8 cellular contexts compared by ENCODE assay signal in the genomic region with DNA sequence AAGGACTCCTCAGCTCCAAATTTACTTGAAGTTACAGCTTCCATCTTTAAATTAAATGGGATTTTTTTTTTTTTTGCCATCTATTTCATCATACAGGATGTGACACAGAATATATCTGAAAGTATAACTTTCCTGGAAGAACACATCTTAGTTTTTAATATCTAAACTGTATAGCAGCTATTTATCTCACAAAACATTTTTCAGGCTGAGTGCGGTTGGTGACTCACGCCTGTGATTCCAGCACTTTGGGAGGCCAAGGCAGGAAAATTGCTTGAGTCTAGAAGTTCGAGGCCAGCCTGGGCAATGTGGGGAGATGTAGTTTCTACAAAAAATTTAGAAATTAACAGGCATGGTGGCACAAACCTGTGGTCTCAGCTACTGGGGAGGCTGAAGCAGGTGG.
DNase-seq lines count a peak whose midpoint lies in the region; ATAC-seq, FAIRE-seq and TF ChIP-seq lines count a peak whose summit lies in the region.
"Not testable (repeated sequence)": the region's sequence is repeated elsewhere in the genome, so short reads cannot be mapped to it uniquely, and the experiment has no call there.

No MANE protein-coding gene starts in this region.

- CTCF ChIA-PET in A673 (lab: Charles Lee) (interaction anchor here (0.6 kb wide), 1 partner anchor 557 kb away, joined by 4 read pairs; no protein-coding TSS in a partner anchor), activated B cell treated with CpG ODN at 0.5 μM for 24 hours (lab: Charles Lee) (interaction anchor here (1.0 to 1.4 kb wide), 2 partner anchors 37 to 39 kb away, joined by 3 to 4 read pairs; no protein-coding TSS in a partner anchor)
- CTCF ChIA-PET in HepG2 (lab: Yijun Ruan, JAX; ENCODE audit: low intra/inter-chr PET ratio, low total read pairs) = not testable (repeated sequence)

- TF ChIP-seq EP300 in HepG2 (IDR thresholded peaks at IDR 0.05; ENCODE audit: low read depth in 2 of 2, low read length in 2 of 2); HepG2 (CRISPR knock-in tag; IDR thresholded peaks at IDR 0.05; ENCODE audit: borderline replicate concordance): not testable (repeated sequence)

- not testable (repeated sequence) for H3K9me3 ChIP-seq in A673 (ENCODE audit: low read depth, low read length, poor library complexity, severe bottlenecking); HepG2 (ENCODE audit: low read length)

- H3K27ac ChIP-seq in A673 (ENCODE audit: low read depth, low read length, poor library complexity, severe bottlenecking); HepG2 (ENCODE audit: extremely low read length, insufficient read depth, low read length): not testable (repeated sequence)
- peak overlapping the region; percentile 70 for H3K27ac ChIP-seq in epithelial cell of prostate

- peak overlapping the region; percentile 62 for H3K4me3 Mint-ChIP-seq in activated B cell treated with CpG ODN at 0.5 μM for 24 hours
- peak overlapping the region; percentile 77 for H3K4me3 Mint-ChIP-seq in activated naive CD8-positive, alpha-beta T cell treated with anti-CD3 and anti-CD28 coated beads, Interleukin-2, amount 50 U/mL, for 24 hours

- POLR2A ChIA-PET in A673 (lab: Charles Lee; ENCODE audit: low non-redundant PET) = interaction anchor here (0.6 kb wide), 1 partner anchor 734 kb away, joined by 3 read pairs; no protein-coding TSS in a partner anchor
- POLR2A ChIA-PET in activated B cell treated with CpG ODN at 0.5 μM for 24 hours (lab: Charles Lee); HepG2 (lab: Yijun Ruan, JAX): not testable (repeated sequence)

- H3K36me3 Mint-ChIP-seq in activated B cell treated with CpG ODN at 0.5 μM for 24 hours (ENCODE audit: low read depth) = not testable (repeated sequence)
- H3K36me3 Mint-ChIP-seq in activated naive CD8-positive, alpha-beta T cell treated with anti-CD3 and anti-CD28 coated beads, Interleukin-2, amount 50 U/mL, for 24 hours (ENCODE audit: low read depth) = peaks cover 35% of the 10 kb centered on the region

- not testable (repeated sequence) for H3K36me3 ChIP-seq in A673 (ENCODE audit: insufficient read depth, low read length, poor library complexity, severe bottlenecking); HepG2 (replicated peaks in 1 of 2; ENCODE audit: control insufficient read depth in 1 of 2, insufficient read depth in 2 of 2, low read length in 2 of 2)

- TF ChIP-seq RAD21 in HepG2 (CRISPR knock-in tag; IDR thresholded peaks at IDR 0.05) = not testable (repeated sequence)

- H3K4me1 ChIP-seq in A673 (ENCODE audit: insufficient read depth, low read length, poor library complexity, severe bottlenecking) = not testable (repeated sequence)
- H3K4me1 ChIP-seq in HepG2 (ENCODE audit: insufficient read depth, low read length) = peaks cover 29% of the 10 kb centered on the region

- peaks cover 11% of the 10 kb centered on the region for H3K4me1 Mint-ChIP-seq in activated B cell treated with CpG ODN at 0.5 μM for 24 hours
- peaks cover 37% of the 10 kb centered on the region for H3K4me1 Mint-ChIP-seq in activated naive CD8-positive, alpha-beta T cell treated with anti-CD3 and anti-CD28 coated beads, Interleukin-2, amount 50 U/mL, for 24 hours

- TF ChIP-seq POLR2A in HepG2 (IDR thresholded peaks at IDR 0.05; ENCODE audit: insufficient read depth in 1 of 2, low read depth in 2 of 2, low read length in 2 of 2) = not testable (repeated sequence)

- H3K27ac Mint-ChIP-seq in activated B cell treated with CpG ODN at 0.5 μM for 24 hours = not testable (repeated sequence)
- H3K27ac Mint-ChIP-seq in activated naive CD8-positive, alpha-beta T cell treated with anti-CD3 and anti-CD28 coated beads, Interleukin-2, amount 50 U/mL, for 24 hours = peak overlapping the region; percentile 83

- H3K4me2 ChIP-seq in HepG2 (ENCODE audit: low read depth, low read length) = peak overlapping the region; percentile 96

- BruUV-seq in A673 (replicated peaks; lab: Mats Ljungman, UMichigan); HepG2 (replicated peaks; lab: Mats Ljungman, UMichigan): not testable (repeated sequence)

- not testable (repeated sequence) for H3K9me3 Mint-ChIP-seq in activated B cell treated with CpG ODN at 0.5 μM for 24 hours; activated naive CD8-positive, alpha-beta T cell treated with anti-CD3 and anti-CD28 coated beads, Interleukin-2, amount 50 U/mL, for 24 hours

- peak overlapping the region; percentile 79 for H3K4me3 ChIP-seq in A673 (ENCODE audit: low read depth, low read length, poor library complexity, severe bottlenecking)
- H3K4me3 ChIP-seq in HepG2 (replicated peaks in 1 of 3; ENCODE audit: insufficient read depth in 1 of 3, low read depth in 2 of 3, low read length in 3 of 3) = peak overlapping the region in 2 of 3 experiments; percentile 52 to 77; a peak in 1 of 6 replicates
- peak overlapping the region; percentile 73 for H3K4me3 ChIP-seq in skeletal muscle cell (ENCODE audit: low read depth, low read length)

- not testable (repeated sequence) for H3K9ac ChIP-seq in HepG2 (ENCODE audit: insufficient read depth, low read depth, low read length)

- H3K27me3 Mint-ChIP-seq in activated B cell treated with CpG ODN at 0.5 μM for 24 hours = peaks cover 26% of the 10 kb centered on the region
- H3K27me3 Mint-ChIP-seq in activated naive CD8-positive, alpha-beta T cell treated with anti-CD3 and anti-CD28 coated beads, Interleukin-2, amount 50 U/mL, for 24 hours = peaks cover 18% of the 10 kb centered on the region

- ATAC-seq in activated B cell treated with CpG ODN at 0.5 μM for 24 hours (ENCODE audit: low read depth); activated naive CD8-positive, alpha-beta T cell treated with anti-CD3 and anti-CD28 coated beads, Interleukin-2, amount 50 U/mL, for 24 hours; HepG2: not testable (repeated sequence)

- TF ChIP-seq CTCF in A673 (conservative IDR thresholded peaks at IDR 0.05; ENCODE audit: low read depth, low read length); activated B cell treated with CpG ODN at 0.5 μM for 24 hours (IDR thresholded peaks at IDR 0.05); HepG2 (CRISPR knock-in tag; IDR thresholded peaks at IDR 0.05): not testable (repeated sequence)

- WGBS in HepG2 (ENCODE audit: low lambda C conversion rate) = 97% methylated on average over 3 of the region's 3 CpGs

- DNase-seq in A673 (ENCODE audit: low spot score); activated B cell treated with CpG ODN at 0.5 μM for 24 hours; epithelial cell of prostate (ENCODE audit: low read depth, low spot score); HepG2 (ENCODE audit: low spot score): not testable (repeated sequence)
- DNase-seq in GM03348 (ENCODE audit: low spot score) (peak; percentile 24), M059J (ENCODE audit: low read depth) (peak; percentile 43), skeletal muscle cell (ENCODE audit: low read depth) (peak; percentile 36)
- peak; percentile 19 for DNase-seq in activated naive CD8-positive, alpha-beta T cell treated with anti-CD3 and anti-CD28 coated beads, Interleukin-2, amount 50 U/mL, for 24 hours

- H3K79me2 ChIP-seq in HepG2 (ENCODE audit: insufficient read depth, low read length) = not testable (repeated sequence)

- intact Hi-C loops in A673 (cut with micrococcal nuclease; ENCODE audit: unreplicated experiment); HepG2 (cut with micrococcal nuclease; ENCODE audit: unreplicated experiment): not testable (repeated sequence)
- intact Hi-C loops in activated B cell treated with CpG ODN at 0.5 μM for 24 hours (cut with micrococcal nuclease) = loop anchor here (2.0 to 10.0 kb wide), 4 partner anchors 95 to 507 kb away; partner anchors contain the start of genes TMEM11 and USP22

- not testable (repeated sequence) for H3K27me3 ChIP-seq in A673 (replicated peaks; ENCODE audit: insufficient read depth, low read depth, low read length, poor library complexity); HepG2 (ENCODE audit: control insufficient read depth in 1 of 2, insufficient read depth in 2 of 2, low read length in 2 of 2)

- H4K20me1 ChIP-seq in HepG2 (ENCODE audit: insufficient read depth, low read length) = not testable (repeated sequence)

- H2AFZ ChIP-seq in HepG2 (ENCODE audit: low read length) = not testable (repeated sequence)

- FAIRE-seq in HepG2 (lab: Jason Lieb, UNC) = not testable (repeated sequence)

- in situ Hi-C loops in HepG2 (cut with HindIII; ENCODE audit: extremely low pct_ligation_motif_present, low pct_unique_long_range_greater_than_20kb) = not testable (repeated sequence)
